Comparison of ENCODE assay signal across 2 cellular contexts in the genomic region with DNA sequence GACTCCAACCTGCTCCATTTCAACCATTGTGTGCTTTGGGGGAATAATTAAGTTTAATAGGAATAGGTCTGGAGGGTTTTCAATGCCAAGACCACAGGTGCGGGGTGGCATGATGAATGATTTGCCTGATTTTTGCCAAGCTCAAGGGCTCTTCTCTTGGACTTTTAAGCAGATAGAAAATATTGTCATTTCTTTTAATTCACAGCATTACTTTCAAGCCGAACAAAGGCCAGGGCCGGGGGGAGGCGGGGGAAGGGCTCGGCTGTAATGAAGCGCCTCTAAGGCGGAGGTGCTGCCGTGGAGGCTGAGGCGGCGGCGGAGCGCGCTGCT.
TF ChIP-seq lines count a peak whose summit lies in the region.

No MANE protein-coding gene starts in this region.

TF ChIP-seq in GM23338, 12 proteins besides CTCF, POLR2A, EP300 and RAD21:
- TF ChIP-seq STAT1 (IDR thresholded peaks at IDR 0.05; ENCODE audit: unreplicated experiment) (no peak), EZH2 (IDR thresholded peaks at IDR 0.05; ENCODE audit: low read depth, unreplicated experiment) (peak; percentile 93), EZH2phosphoT487 (IDR thresholded peaks at IDR 0.05; ENCODE audit: unreplicated experiment) (no peak), ZNF331 (CRISPR knock-in tag; IDR thresholded peaks at IDR 0.05; ENCODE audit: low read depth) (no peak)
- TF ChIP-seq, protein P1, sequence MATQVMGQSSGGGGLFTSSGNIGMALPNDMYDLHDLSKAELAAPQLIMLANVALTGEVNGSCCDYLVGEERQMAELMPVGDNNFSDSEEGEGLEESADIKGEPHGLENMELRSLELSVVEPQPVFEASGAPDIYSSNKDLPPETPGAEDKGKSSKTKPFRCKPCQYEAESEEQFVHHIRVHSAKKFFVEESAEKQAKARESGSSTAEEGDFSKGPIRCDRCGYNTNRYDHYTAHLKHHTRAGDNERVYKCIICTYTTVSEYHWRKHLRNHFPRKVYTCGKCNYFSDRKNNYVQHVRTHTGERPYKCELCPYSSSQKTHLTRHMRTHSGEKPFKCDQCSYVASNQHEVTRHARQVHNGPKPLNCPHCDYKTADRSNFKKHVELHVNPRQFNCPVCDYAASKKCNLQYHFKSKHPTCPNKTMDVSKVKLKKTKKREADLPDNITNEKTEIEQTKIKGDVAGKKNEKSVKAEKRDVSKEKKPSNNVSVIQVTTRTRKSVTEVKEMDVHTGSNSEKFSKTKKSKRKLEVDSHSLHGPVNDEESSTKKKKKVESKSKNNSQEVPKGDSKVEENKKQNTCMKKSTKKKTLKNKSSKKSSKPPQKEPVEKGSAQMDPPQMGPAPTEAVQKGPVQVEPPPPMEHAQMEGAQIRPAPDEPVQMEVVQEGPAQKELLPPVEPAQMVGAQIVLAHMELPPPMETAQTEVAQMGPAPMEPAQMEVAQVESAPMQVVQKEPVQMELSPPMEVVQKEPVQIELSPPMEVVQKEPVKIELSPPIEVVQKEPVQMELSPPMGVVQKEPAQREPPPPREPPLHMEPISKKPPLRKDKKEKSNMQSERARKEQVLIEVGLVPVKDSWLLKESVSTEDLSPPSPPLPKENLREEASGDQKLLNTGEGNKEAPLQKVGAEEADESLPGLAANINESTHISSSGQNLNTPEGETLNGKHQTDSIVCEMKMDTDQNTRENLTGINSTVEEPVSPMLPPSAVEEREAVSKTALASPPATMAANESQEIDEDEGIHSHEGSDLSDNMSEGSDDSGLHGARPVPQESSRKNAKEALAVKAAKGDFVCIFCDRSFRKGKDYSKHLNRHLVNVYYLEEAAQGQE (IDR thresholded peaks at IDR 0.05; ENCODE audit: unreplicated experiment) = no peak
TF ChIP-seq in GM23338: peak in this region for 1.

TF ChIP-seq in H1, 55 proteins besides CTCF, POLR2A, EP300 and RAD21:
- TF ChIP-seq, protein P2, sequence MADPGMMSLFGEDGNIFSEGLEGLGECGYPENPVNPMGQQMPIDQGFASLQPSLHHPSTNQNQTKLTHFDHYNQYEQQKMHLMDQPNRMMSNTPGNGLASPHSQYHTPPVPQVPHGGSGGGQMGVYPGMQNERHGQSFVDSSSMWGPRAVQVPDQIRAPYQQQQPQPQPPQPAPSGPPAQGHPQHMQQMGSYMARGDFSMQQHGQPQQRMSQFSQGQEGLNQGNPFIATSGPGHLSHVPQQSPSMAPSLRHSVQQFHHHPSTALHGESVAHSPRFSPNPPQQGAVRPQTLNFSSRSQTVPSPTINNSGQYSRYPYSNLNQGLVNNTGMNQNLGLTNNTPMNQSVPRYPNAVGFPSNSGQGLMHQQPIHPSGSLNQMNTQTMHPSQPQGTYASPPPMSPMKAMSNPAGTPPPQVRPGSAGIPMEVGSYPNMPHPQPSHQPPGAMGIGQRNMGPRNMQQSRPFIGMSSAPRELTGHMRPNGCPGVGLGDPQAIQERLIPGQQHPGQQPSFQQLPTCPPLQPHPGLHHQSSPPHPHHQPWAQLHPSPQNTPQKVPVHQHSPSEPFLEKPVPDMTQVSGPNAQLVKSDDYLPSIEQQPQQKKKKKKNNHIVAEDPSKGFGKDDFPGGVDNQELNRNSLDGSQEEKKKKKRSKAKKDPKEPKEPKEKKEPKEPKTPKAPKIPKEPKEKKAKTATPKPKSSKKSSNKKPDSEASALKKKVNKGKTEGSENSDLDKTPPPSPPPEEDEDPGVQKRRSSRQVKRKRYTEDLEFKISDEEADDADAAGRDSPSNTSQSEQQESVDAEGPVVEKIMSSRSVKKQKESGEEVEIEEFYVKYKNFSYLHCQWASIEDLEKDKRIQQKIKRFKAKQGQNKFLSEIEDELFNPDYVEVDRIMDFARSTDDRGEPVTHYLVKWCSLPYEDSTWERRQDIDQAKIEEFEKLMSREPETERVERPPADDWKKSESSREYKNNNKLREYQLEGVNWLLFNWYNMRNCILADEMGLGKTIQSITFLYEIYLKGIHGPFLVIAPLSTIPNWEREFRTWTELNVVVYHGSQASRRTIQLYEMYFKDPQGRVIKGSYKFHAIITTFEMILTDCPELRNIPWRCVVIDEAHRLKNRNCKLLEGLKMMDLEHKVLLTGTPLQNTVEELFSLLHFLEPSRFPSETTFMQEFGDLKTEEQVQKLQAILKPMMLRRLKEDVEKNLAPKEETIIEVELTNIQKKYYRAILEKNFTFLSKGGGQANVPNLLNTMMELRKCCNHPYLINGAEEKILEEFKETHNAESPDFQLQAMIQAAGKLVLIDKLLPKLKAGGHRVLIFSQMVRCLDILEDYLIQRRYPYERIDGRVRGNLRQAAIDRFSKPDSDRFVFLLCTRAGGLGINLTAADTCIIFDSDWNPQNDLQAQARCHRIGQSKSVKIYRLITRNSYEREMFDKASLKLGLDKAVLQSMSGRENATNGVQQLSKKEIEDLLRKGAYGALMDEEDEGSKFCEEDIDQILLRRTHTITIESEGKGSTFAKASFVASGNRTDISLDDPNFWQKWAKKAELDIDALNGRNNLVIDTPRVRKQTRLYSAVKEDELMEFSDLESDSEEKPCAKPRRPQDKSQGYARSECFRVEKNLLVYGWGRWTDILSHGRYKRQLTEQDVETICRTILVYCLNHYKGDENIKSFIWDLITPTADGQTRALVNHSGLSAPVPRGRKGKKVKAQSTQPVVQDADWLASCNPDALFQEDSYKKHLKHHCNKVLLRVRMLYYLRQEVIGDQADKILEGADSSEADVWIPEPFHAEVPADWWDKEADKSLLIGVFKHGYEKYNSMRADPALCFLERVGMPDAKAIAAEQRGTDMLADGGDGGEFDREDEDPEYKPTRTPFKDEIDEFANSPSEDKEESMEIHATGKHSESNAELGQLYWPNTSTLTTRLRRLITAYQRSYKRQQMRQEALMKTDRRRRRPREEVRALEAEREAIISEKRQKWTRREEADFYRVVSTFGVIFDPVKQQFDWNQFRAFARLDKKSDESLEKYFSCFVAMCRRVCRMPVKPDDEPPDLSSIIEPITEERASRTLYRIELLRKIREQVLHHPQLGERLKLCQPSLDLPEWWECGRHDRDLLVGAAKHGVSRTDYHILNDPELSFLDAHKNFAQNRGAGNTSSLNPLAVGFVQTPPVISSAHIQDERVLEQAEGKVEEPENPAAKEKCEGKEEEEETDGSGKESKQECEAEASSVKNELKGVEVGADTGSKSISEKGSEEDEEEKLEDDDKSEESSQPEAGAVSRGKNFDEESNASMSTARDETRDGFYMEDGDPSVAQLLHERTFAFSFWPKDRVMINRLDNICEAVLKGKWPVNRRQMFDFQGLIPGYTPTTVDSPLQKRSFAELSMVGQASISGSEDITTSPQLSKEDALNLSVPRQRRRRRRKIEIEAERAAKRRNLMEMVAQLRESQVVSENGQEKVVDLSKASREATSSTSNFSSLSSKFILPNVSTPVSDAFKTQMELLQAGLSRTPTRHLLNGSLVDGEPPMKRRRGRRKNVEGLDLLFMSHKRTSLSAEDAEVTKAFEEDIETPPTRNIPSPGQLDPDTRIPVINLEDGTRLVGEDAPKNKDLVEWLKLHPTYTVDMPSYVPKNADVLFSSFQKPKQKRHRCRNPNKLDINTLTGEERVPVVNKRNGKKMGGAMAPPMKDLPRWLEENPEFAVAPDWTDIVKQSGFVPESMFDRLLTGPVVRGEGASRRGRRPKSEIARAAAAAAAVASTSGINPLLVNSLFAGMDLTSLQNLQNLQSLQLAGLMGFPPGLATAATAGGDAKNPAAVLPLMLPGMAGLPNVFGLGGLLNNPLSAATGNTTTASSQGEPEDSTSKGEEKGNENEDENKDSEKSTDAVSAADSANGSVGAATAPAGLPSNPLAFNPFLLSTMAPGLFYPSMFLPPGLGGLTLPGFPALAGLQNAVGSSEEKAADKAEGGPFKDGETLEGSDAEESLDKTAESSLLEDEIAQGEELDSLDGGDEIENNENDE (IDR thresholded peaks at IDR 0.05; ENCODE audit: insufficient replicate concordance, low read length) = no peak
- TF ChIP-seq TAF7 (optimal IDR thresholded peaks at IDR 0.05; ENCODE audit: borderline replicate concordance, low read depth, low read length) (no peak), CBX5 (IDR thresholded peaks at IDR 0.05; ENCODE audit: low read depth, low read length) (no peak), GABPA (IDR thresholded peaks at IDR 0.05; ENCODE audit: borderline replicate concordance, insufficient read depth, low read length) (no peak), BRCA1 (IDR thresholded peaks at IDR 0.05; ENCODE audit: low read depth, low read length) (no peak), PHF8 (conservative IDR thresholded peaks at IDR 0.05; ENCODE audit: low read depth, low read length) (no peak)
TF ChIP-seq in H1: peak in this region for 0.
